27 cellular contexts compared by ENCODE assay signal in the genomic region with DNA sequence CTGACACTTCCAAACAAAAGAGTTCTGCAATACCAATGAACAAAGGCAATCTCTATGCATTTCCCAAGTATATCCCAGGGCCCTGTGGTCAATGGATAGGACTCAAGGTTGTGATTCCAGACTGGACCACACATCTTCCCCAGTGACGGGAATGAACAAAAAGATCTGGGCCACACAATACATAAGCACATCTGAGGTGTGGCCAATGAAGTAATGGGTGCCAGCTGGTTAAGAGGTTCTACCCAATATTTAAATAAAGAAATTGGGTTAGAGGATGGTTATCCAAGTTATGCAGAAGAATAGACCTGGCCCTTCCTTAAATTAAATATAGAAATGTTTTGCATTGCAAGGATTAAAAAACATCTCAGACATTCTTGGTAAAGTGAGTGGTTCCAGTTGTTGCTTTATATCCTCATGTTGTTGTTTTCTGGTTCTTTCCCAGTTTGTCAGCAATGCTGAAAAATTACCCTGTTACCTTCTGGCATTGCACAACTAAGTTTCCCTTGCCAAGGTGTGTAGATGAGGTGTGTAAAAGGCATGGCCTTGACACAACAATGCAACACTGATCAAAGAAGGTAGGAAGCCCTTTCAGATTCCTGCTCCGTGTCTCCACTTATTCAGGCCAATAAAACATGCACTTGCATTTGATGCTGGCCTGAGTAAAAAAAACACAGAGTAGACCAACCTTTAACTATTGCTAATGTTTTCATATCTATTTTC.
"Had no signal": no experiment of that assay in that cellular context is flagged by ENCODE, and none has a peak within 500 bp of the region (broad histone marks: within the 10 kb centered on the region; RNA-seq: fewer than 3 reads in every experiment).

No MANE protein-coding gene starts in this region.

- H3K36me3 ChIP-seq: adrenal gland, MG63 had no signal

- DNase-seq: activated CD4-positive, alpha-beta T cell treated with anti-CD3 and anti-CD28 coated beads for 4 hours; activated CD8-positive, alpha-beta memory T cell treated with anti-CD3 and anti-CD28 coated beads, Interleukin-2, amount 50 U/mL, for 4 hours; activated CD8-positive, alpha-beta T cell treated with anti-CD3 and anti-CD28 coated beads for 36 hours; activated naive CD4-positive, alpha-beta T cell treated with anti-CD3 and anti-CD28 coated beads, Interleukin-2, amount 50 U/mL, for 16 hours; activated naive CD8-positive, alpha-beta T cell treated with anti-CD3 and anti-CD28 coated beads, Interleukin-2, amount 10 ng/mL, durations not matched to agents 7 days and 5 days; activated T-cell treated with anti-CD3 and anti-CD28 coated beads, Interleukin-2, amount 50 U/mL, for 72 hours; adrenal gland; anterior cingulate cortex; central memory CD4-positive, alpha-beta T cell; MG63; MV-4-11; NCI-H1092 treated with DMSO at 0.1 percent for 48 hours; NCI-H1417 treated with DMSO at 0.1 percent for 48 hours; NCI-H2029; NCI-H2107; NCI-H226; NCI-H526; RPMI8226; T-cell; T-helper 2 cell; T1000 had no signal

- ATAC-seq: activated CD4-positive, CD25-positive, alpha-beta regulatory T cell treated with anti-CD3 and anti-CD28 coated beads, Interleukin-2, amount 50 U/mL, for 24 hours; activated CD8-positive, alpha-beta T cell treated with anti-CD3 and anti-CD28 coated beads for 36 hours; activated T-cell treated with anti-CD3 and anti-CD28 coated beads, Interleukin-2, amount 50 U/mL, for 72 hours; Panc1; Right ventricle myocardium inferior; T-cell had no signal

- H3K27me3 ChIP-seq: adrenal gland, MG63 had no signal

- H3K4me2 ChIP-seq: KMS-11 had no signal

- H3K9me3 Mint-ChIP-seq: activated CD8-positive, alpha-beta T cell treated with anti-CD3 and anti-CD28 coated beads for 36 hours; activated naive CD8-positive, alpha-beta T cell treated with anti-CD3 and anti-CD28 coated beads, Interleukin-2, amount 10 ng/mL, durations not matched to agents 7 days and 5 days; activated T-cell treated with anti-CD3 and anti-CD28 coated beads, Interleukin-2, amount 50 U/mL, for 72 hours; activated T-helper 2 cell treated with anti-CD3 and anti-CD28 coated beads, Interferon-gamma antibody, Interleukin-2, Interleukin-4, amounts not matched to agents 10 μg/mL and 5 μg/mL and 100 μg/mL, durations not matched to agents 14 hours and 24 hours and 36 hours; T-cell had no signal

- H3K4me3 ChIP-seq: adrenal gland, MG63, SK-N-MC had no signal

- H3K9ac ChIP-seq: KMS-11 had no signal

- H3K27me3 Mint-ChIP-seq: activated CD8-positive, alpha-beta T cell treated with anti-CD3 and anti-CD28 coated beads for 36 hours had no signal

- H3K36me3 Mint-ChIP-seq: activated naive CD8-positive, alpha-beta T cell treated with anti-CD3 and anti-CD28 coated beads, Interleukin-2, amount 10 ng/mL, durations not matched to agents 7 days and 5 days; T-cell had no signal

- H3K27ac Mint-ChIP-seq: activated CD8-positive, alpha-beta T cell treated with anti-CD3 and anti-CD28 coated beads for 36 hours; activated naive CD8-positive, alpha-beta T cell treated with anti-CD3 and anti-CD28 coated beads, Interleukin-2, amount 10 ng/mL, durations not matched to agents 7 days and 5 days; activated T-cell treated with anti-CD3 and anti-CD28 coated beads, Interleukin-2, amount 50 U/mL, for 72 hours; activated T-helper 2 cell treated with anti-CD3 and anti-CD28 coated beads, Interferon-gamma antibody, Interleukin-2, Interleukin-4, amounts not matched to agents 10 μg/mL and 5 μg/mL and 100 μg/mL, durations not matched to agents 14 hours and 24 hours and 36 hours; T-cell had no signal

- H3K9me3 ChIP-seq: adrenal gland, MG63 had no signal

- H3K27ac ChIP-seq: adrenal gland, KMS-11, SK-N-MC had no signal

- H3K4me3 Mint-ChIP-seq: activated CD8-positive, alpha-beta T cell treated with anti-CD3 and anti-CD28 coated beads for 36 hours; activated naive CD8-positive, alpha-beta T cell treated with anti-CD3 and anti-CD28 coated beads, Interleukin-2, amount 10 ng/mL, durations not matched to agents 7 days and 5 days; activated T-cell treated with anti-CD3 and anti-CD28 coated beads, Interleukin-2, amount 50 U/mL, for 72 hours; T-cell had no signal

- H3K4me1 Mint-ChIP-seq: activated naive CD8-positive, alpha-beta T cell treated with anti-CD3 and anti-CD28 coated beads, Interleukin-2, amount 10 ng/mL, durations not matched to agents 7 days and 5 days; T-cell had no signal
